13 cellular contexts compared by ENCODE assay signal in genomic region chr9:95793924-95794828, GRCh38.
DNase-seq lines count a peak whose midpoint lies in the region; ATAC-seq and TF ChIP-seq lines count a peak whose summit lies in the region.
"Had no signal": no experiment of that assay in that cellular context is flagged by ENCODE, and none has a peak within 500 bp of the region (broad histone marks: within the 10 kb centered on the region; RNA-seq: fewer than 3 reads in every experiment).

No MANE protein-coding gene starts in this region.

- H3K36me3 Mint-ChIP-seq in stimulated activated effector memory CD8-positive, alpha-beta T cell treated with anti-CD3 and anti-CD28 coated beads, Interleukin-12 subunit alpha, Interleukin-12 subunit beta, amount 100 ng/mL, for 72 hours = no peaks in the 10 kb centered on the region
- H3K36me3 Mint-ChIP-seq: brain, T-cell had no signal

- no peak overlapping the region for H3K27ac Mint-ChIP-seq in stimulated activated effector memory CD8-positive, alpha-beta T cell treated with anti-CD3 and anti-CD28 coated beads, Interleukin-12 subunit alpha, Interleukin-12 subunit beta, amount 100 ng/mL, for 72 hours
- H3K27ac Mint-ChIP-seq: brain, T-cell had no signal

- no peaks in the 10 kb centered on the region for H3K27me3 ChIP-seq in right atrium auricular region
- no peaks in the 10 kb centered on the region for H3K27me3 ChIP-seq in aorta (ENCODE audit: control insufficient read depth in 1 of 2, insufficient read depth in 2 of 2, low read length in 1 of 2)

- no peaks in the 10 kb centered on the region for H3K4me1 ChIP-seq in right atrium auricular region
- H3K4me1 ChIP-seq in aorta (ENCODE audit: control insufficient read depth in 1 of 2, insufficient read depth in 2 of 2, low read length in 2 of 2) = peaks cover 3 to 6% of the 10 kb centered on the region in 2 donors

- no peak for TF ChIP-seq CTCF in right atrium auricular region (IDR thresholded peaks at IDR 0.05)

- no peak overlapping the region for H3K4me3 ChIP-seq in right atrium auricular region
- peak overlapping the region in 1 of 2 donors; percentile 24 for H3K4me3 ChIP-seq in aorta (ENCODE audit: low read length in 2 of 2)

- H3K27ac ChIP-seq in right atrium auricular region = peak overlapping the region in 1 of 2 donors; percentile 28
- H3K27ac ChIP-seq in aorta (ENCODE audit: low read depth in 1 of 2, low read length in 2 of 2) = no peak overlapping the region

- no peaks in the 10 kb centered on the region for H3K9me3 Mint-ChIP-seq in stimulated activated effector memory CD8-positive, alpha-beta T cell treated with anti-CD3 and anti-CD28 coated beads, Interleukin-12 subunit alpha, Interleukin-12 subunit beta, amount 100 ng/mL, for 72 hours
- H3K9me3 Mint-ChIP-seq: T-cell had no signal

- H3K36me3 ChIP-seq in right atrium auricular region = no peaks in the 10 kb centered on the region
- no peaks in the 10 kb centered on the region for H3K36me3 ChIP-seq in aorta (ENCODE audit: control insufficient read depth in 1 of 2, insufficient read depth in 2 of 2, low read length in 1 of 2)

- H3K9me3 ChIP-seq in right atrium auricular region = no peaks in the 10 kb centered on the region
- H3K9me3 ChIP-seq in aorta (ENCODE audit: control insufficient read depth, low read length) = no peaks in the 10 kb centered on the region

- intact Hi-C loops in Right ventricle myocardium inferior (cut with DNase I) = no loop called here
- intact Hi-C loops in aorta (cut with DNase I) = no loop called here

- 6% methylated on average over 5 of the region's 5 CpGs for WGBS in aorta, 2 donors

- H3K4me3 Mint-ChIP-seq in stimulated activated effector memory CD8-positive, alpha-beta T cell treated with anti-CD3 and anti-CD28 coated beads, Interleukin-12 subunit alpha, Interleukin-12 subunit beta, amount 100 ng/mL, for 72 hours = no peak overlapping the region
- H3K4me3 Mint-ChIP-seq: brain, T-cell had no signal

- H3K4me1 Mint-ChIP-seq in stimulated activated effector memory CD8-positive, alpha-beta T cell treated with anti-CD3 and anti-CD28 coated beads, Interleukin-12 subunit alpha, Interleukin-12 subunit beta, amount 100 ng/mL, for 72 hours = no peaks in the 10 kb centered on the region
- H3K4me1 Mint-ChIP-seq: brain, T-cell had no signal

- DNase-seq in Right ventricle myocardium inferior (ENCODE audit: missing footprints) (no peak), right atrium auricular region (ENCODE audit: low spot score) (no peak), brain pericyte (ENCODE audit: low read depth, low spot score) (peak; percentile 68), kidney glomerular epithelial cell (lab: John Stamatoyannopoulos, UW) (peak; percentile 52), aorta (no peak), DMS114 treated with DMSO at 0.1 percent for 48 hours (lab: John Stamatoyannopoulos, UW; ENCODE audit: unreplicated experiment) (no peak), hippocampal formation (lab: John Stamatoyannopoulos, UW) (no peak)
- DNase-seq in stimulated activated effector memory CD8-positive, alpha-beta T cell treated with anti-CD3 and anti-CD28 coated beads, Interleukin-12 subunit alpha, Interleukin-12 subunit beta, amount 100 ng/mL, for 72 hours (ENCODE audit: low spot score in 2 of 2) = no peak
- DNase-seq: AML-193; glutamatergic neuron; stimulated activated CD4-positive, alpha-beta T cell treated with anti-CD3 and anti-CD28 coated beads, Interleukin-2, amount 100 ng/mL, for 48 hours; T-cell had no signal

- ATAC-seq in Right ventricle myocardium inferior (peak; percentile 56), aorta (ENCODE audit: low FRiP score) (peak; percentile 82)
- ATAC-seq in stimulated activated effector memory CD8-positive, alpha-beta T cell treated with anti-CD3 and anti-CD28 coated beads, Interleukin-12 subunit alpha, Interleukin-12 subunit beta, amount 100 ng/mL, for 72 hours = no peak
- ATAC-seq: T-cell had no signal

Comparison
In these comparisons a context has a peak if more than half of its experiments do, and no peak if none do; other contexts are left out.
1. DNase-seq: peak in brain pericyte (single experiment) and kidney glomerular epithelial cell (single experiment); none in Right ventricle myocardium inferior (single experiment), right atrium auricular region (single experiment), aorta (0 of 2), DMS114 treated with DMSO at 0.1 percent for 48 hours (single experiment), stimulated activated effector memory CD8-positive, alpha-beta T cell treated with anti-CD3 and anti-CD28 coated beads, Interleukin-12 subunit alpha, Interleukin-12 subunit beta, amount 100 ng/mL, for 72 hours (0 of 2) and hippocampal formation (0 of 2).